31 cellular contexts compared by ENCODE assay signal in the genomic region with DNA sequence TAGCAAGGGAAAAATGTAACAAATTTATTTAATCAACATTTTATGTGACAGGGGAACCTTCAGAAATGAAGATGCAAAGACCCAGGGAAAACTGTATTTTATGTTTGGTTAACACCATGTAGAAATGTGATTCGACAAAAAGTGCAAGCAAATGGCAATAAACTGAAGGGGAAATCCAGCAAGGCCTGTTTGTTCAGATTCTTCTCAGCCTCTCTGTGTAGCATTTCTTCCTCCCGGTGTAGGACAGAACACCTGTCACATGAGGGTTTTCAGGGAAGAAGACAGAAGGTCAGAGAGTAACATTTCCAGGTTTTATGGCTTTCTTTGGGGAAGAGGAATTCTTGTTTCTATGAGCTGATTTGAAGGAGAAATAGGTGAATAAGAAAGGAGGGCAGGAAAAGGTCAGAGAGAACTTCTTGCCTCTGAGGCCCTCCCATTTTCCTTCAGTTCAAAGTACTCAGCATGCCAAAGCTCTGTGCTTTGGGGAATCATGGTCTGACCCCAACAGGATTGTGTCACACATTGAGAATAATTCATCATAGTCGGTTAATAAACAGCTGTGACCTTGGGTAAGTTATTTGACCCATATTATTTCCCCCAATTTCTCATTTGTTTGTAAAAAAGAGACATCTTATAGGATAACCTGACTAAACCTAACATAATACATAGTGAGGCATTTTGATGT. TPM values are rescaled to one million over a fixed set of nuclear protein-coding genes. Genes with fewer than 3 reads are reported as not detected.
DNase-seq lines count a peak whose midpoint lies in the region; ATAC-seq, FAIRE-seq and TF ChIP-seq lines count a peak whose summit lies in the region.
"Had no signal": no experiment of that assay in that cellular context is flagged by ENCODE, and none has a peak within 500 bp of the region (broad histone marks: within the 10 kb centered on the region; RNA-seq: fewer than 3 reads in every experiment).

No MANE protein-coding gene starts in this region.

- TF ChIP-seq EP300 in A549 (IDR thresholded peaks at IDR 0.05), result no peak

- BruUV-seq in mammary epithelial cell (replicated peaks; lab: Mats Ljungman, UMichigan), result no TSS peak

- DNase-seq in A549 (ENCODE audit: low read depth in 1 of 2, low spot score in 1 of 2) (peak in 1 of 2 experiments; percentile 42), HTR-8/SVneo (ENCODE audit: insufficient read length, low spot score) (no peak), mammary epithelial cell (no peak), mesenchymal stem cell (no peak), DMS153 treated with DMSO at 0.1 percent for 48 hours (lab: John Stamatoyannopoulos, UW; ENCODE audit: unreplicated experiment) (no peak), GF-D8 (lab: John Stamatoyannopoulos, UW) (no peak)
- DNase-seq in activated CD4-positive, alpha-beta memory T cell treated with anti-CD3 and anti-CD28 coated beads, Interleukin-2, amount 10 ng/mL, durations not matched to agents 7 days and 5 days, result no peak
- no peak for DNase-seq in stimulated activated CD4-positive, alpha-beta T cell treated with anti-CD3 and anti-CD28 coated beads, Interleukin-4, amount 100 ng/mL, for 24 hours
- DNase-seq: activated CD4-positive, alpha-beta T cell treated with anti-CD3 and anti-CD28 coated beads for 4 hours; activated effector memory CD4-positive, alpha-beta T cell treated with anti-CD3 and anti-CD28 coated beads, Interleukin-2, amount 50 U/mL, for 16 hours; activated naive CD8-positive, alpha-beta T cell treated with anti-CD3 and anti-CD28 coated beads, Interleukin-2, amount 10 ng/mL, durations not matched to agents 7 days and 5 days; caudate nucleus; CD4-positive, alpha-beta T cell; head of caudate nucleus; left colon; MG63; NCI-H1105 treated with DMSO at 0.1 percent for 48 hours; NCI-H2029; NCI-H524; nephron progenitor cell; SHP77 treated with DMSO at 0.1 percent for 48 hours; stimulated activated naive B cell treated with anti-CD40 and anti-IgM and Interleukin-4, amounts not matched to agents 10 μg/mL and 1 μg/mL and 100 μg/mL, for 72 hours; substantia nigra; upper lobe of left lung had no signal

- H3K18ac ChIP-seq in mesenchymal stem cell (ENCODE audit: low read depth in 1 of 2, low read length in 2 of 2), result no peak overlapping the region

- H3K9me3 ChIP-seq in A549 (peaks cover 17% of the 10 kb centered on the region), mammary epithelial cell (replicated peaks; ENCODE audit: insufficient read depth, low read length) (no peaks in the 10 kb centered on the region), mesenchymal stem cell (ENCODE audit: control insufficient read depth, low read length) (no peaks in the 10 kb centered on the region)

- H3K23ac ChIP-seq in mesenchymal stem cell (ENCODE audit: low read length in 2 of 2), result no peak overlapping the region

- H3K27ac ChIP-seq in A549 (peak overlapping the region; percentile 89 to 94; a peak in 5 of 6 replicates), mammary epithelial cell (ENCODE audit: insufficient read depth, low read depth, low read length) (no peak overlapping the region), mesenchymal stem cell (ENCODE audit: low read length, poor library complexity, severe bottlenecking) (peak overlapping the region; percentile 48)
- H3K27ac ChIP-seq: upper lobe of left lung had no signal

- no peaks in the 10 kb centered on the region for H4K20me1 ChIP-seq in mammary epithelial cell (ENCODE audit: insufficient read depth, low read length)

- H3K27me3 Mint-ChIP-seq in activated CD4-positive, alpha-beta memory T cell treated with anti-CD3 and anti-CD28 coated beads, Interleukin-2, amount 10 ng/mL, durations not matched to agents 7 days and 5 days, result peaks cover 19% of the 10 kb centered on the region
- H3K27me3 Mint-ChIP-seq: stimulated activated naive B cell treated with anti-CD40 and anti-IgM and Interleukin-4, amounts not matched to agents 10 μg/mL and 1 μg/mL and 100 μg/mL, for 72 hours had no signal

- in situ Hi-C loops in mammary epithelial cell (cut with MboI; ENCODE audit: low sequenced_read_pairs in 2 of 2), result no loop called here

- POLR2A ChIA-PET in A549 (lab: Yijun Ruan, JAX), result interaction anchor here (3.0 kb wide), 1 partner anchor 23 kb away, joined by 14 read pairs; no protein-coding TSS in a partner anchor
- POLR2A ChIA-PET in activated CD4-positive, alpha-beta memory T cell treated with anti-CD3 and anti-CD28 coated beads, Interleukin-2, amount 10 ng/mL, durations not matched to agents 7 days and 5 days (lab: Charles Lee), result no interaction called here

- H3K27ac Mint-ChIP-seq in activated CD4-positive, alpha-beta memory T cell treated with anti-CD3 and anti-CD28 coated beads, Interleukin-2, amount 10 ng/mL, durations not matched to agents 7 days and 5 days, result no peak overlapping the region
- H3K27ac Mint-ChIP-seq: activated naive CD8-positive, alpha-beta T cell treated with anti-CD3 and anti-CD28 coated beads, Interleukin-2, amount 10 ng/mL, durations not matched to agents 7 days and 5 days; CD4-positive, alpha-beta T cell; dendritic cell treated with granulocyte-macrophage colony-stimulating factor and Interleukin-4, amounts not matched to agents 40 ng/mL and 50 ng/mL, for 4 days; nephron progenitor cell; stimulated activated naive B cell treated with anti-CD40 and anti-IgM and Interleukin-4, amounts not matched to agents 10 μg/mL and 1 μg/mL and 100 μg/mL, for 72 hours had no signal

- H4K8ac ChIP-seq in mesenchymal stem cell (ENCODE audit: low read length), result no peak overlapping the region

- H3K4ac ChIP-seq in mesenchymal stem cell (ENCODE audit: low read depth in 1 of 2, low read length in 2 of 2), result no peak overlapping the region

- TF ChIP-seq RAD21 in A549 (conservative IDR thresholded peaks at IDR 0.05 in 1 of 2, IDR thresholded peaks at IDR 0.05 in 1 of 2), result no peak

- no peak for TF ChIP-seq CTCF in A549 (IDR thresholded peaks at IDR 0.05)
- no peak for TF ChIP-seq CTCF in mammary epithelial cell (conservative IDR thresholded peaks at IDR 0.05 in 1 of 2, IDR thresholded peaks at IDR 0.05 in 1 of 2; ENCODE audit: extremely low read depth in 1 of 2, insufficient read depth in 1 of 2, low read depth in 1 of 2, low read length in 2 of 2)

- intact Hi-C loops in mammary epithelial cell (cut with micrococcal nuclease), result no loop called here

- dilution Hi-C loops in mammary epithelial cell (cut with HindIII; ENCODE audit: low sequenced_read_pairs), result no loop called here

- H2BK120ac ChIP-seq in mesenchymal stem cell (ENCODE audit: low read depth, low read length), result no peak overlapping the region

- H3K79me2 ChIP-seq in mammary epithelial cell (ENCODE audit: insufficient read depth, low read length), result no peaks in the 10 kb centered on the region

- no peak overlapping the region for H3K14ac ChIP-seq in mesenchymal stem cell (ENCODE audit: low read length in 2 of 2)

- H3K4me3 ChIP-seq in A549 (no peak overlapping the region), mammary epithelial cell (replicated peaks in 1 of 3; ENCODE audit: insufficient read depth in 1 of 3, low read depth in 2 of 3, low read length in 3 of 3) (no peak overlapping the region), mesenchymal stem cell (ENCODE audit: insufficient read depth in 1 of 2, low read depth in 1 of 2, low read length in 2 of 2) (no peak overlapping the region)
- H3K4me3 ChIP-seq: GM12878, K562, MG63, upper lobe of left lung had no signal

- no peaks in the 10 kb centered on the region for H3K79me1 ChIP-seq in mesenchymal stem cell (replicated peaks; ENCODE audit: low read length, poor library complexity, severe bottlenecking)

- H2BK15ac ChIP-seq in mesenchymal stem cell (ENCODE audit: low read depth, poor library complexity, severe bottlenecking), result no peak overlapping the region

- CTCF ChIA-PET in A549 (lab: Yijun Ruan, JAX) (no interaction called here), mammary epithelial cell (lab: Charles Lee; ENCODE audit: low non-redundant PET) (interaction anchor here (0.6 to 0.8 kb wide), 2 partner anchors 85 to 110 kb away, joined by 3 to 6 read pairs; no protein-coding TSS in a partner anchor)
- CTCF ChIA-PET in activated CD4-positive, alpha-beta memory T cell treated with anti-CD3 and anti-CD28 coated beads, Interleukin-2, amount 10 ng/mL, durations not matched to agents 7 days and 5 days (lab: Charles Lee), result no interaction called here

- H3K9me3 Mint-ChIP-seq in activated CD4-positive, alpha-beta memory T cell treated with anti-CD3 and anti-CD28 coated beads, Interleukin-2, amount 10 ng/mL, durations not matched to agents 7 days and 5 days, result no peaks in the 10 kb centered on the region
- H3K9me3 Mint-ChIP-seq: activated naive CD8-positive, alpha-beta T cell treated with anti-CD3 and anti-CD28 coated beads, Interleukin-2, amount 10 ng/mL, durations not matched to agents 7 days and 5 days had no signal

- FAIRE-seq in A549 (lab: Jason Lieb, UNC) (no peak), HTR-8/SVneo (lab: Jason Lieb, UNC) (peak; percentile 49)
- FAIRE-seq: A204.1, D721Med, GM12878, GM19239, H1, K562 had no signal

- H2AFZ ChIP-seq in mammary epithelial cell (ENCODE audit: low read depth, low read length), result peak overlapping the region; percentile 50
- H2AFZ ChIP-seq in mesenchymal stem cell (ENCODE audit: low read depth, low read length), result no peak overlapping the region

- no peak overlapping the region for H2AK5ac ChIP-seq in mesenchymal stem cell (ENCODE audit: low read length, severe bottlenecking)

- peaks cover 36% of the 10 kb centered on the region for H3K4me1 ChIP-seq in A549
- peaks cover 49% of the 10 kb centered on the region for H3K4me1 ChIP-seq in mammary epithelial cell (ENCODE audit: insufficient read depth, low read length)
- H3K4me1 ChIP-seq in mesenchymal stem cell (ENCODE audit: control insufficient read depth, insufficient read depth, low read depth, low read length), result peaks cover 7% of the 10 kb centered on the region
- H3K4me1 ChIP-seq: upper lobe of left lung had no signal

- H3K36me3 ChIP-seq in mammary epithelial cell (ENCODE audit: insufficient read depth, low read length) (no peaks in the 10 kb centered on the region), mesenchymal stem cell (ENCODE audit: control insufficient read depth in 1 of 2, insufficient read depth in 2 of 2, low read depth in 1 of 2, low read length in 2 of 2) (no peaks in the 10 kb centered on the region)
- H3K36me3 ChIP-seq: MG63, upper lobe of left lung had no signal

- no peak overlapping the region for H3K4me3 Mint-ChIP-seq in activated CD4-positive, alpha-beta memory T cell treated with anti-CD3 and anti-CD28 coated beads, Interleukin-2, amount 10 ng/mL, durations not matched to agents 7 days and 5 days
- H3K4me3 Mint-ChIP-seq: activated naive CD8-positive, alpha-beta T cell treated with anti-CD3 and anti-CD28 coated beads, Interleukin-2, amount 10 ng/mL, durations not matched to agents 7 days and 5 days; CD4-positive, alpha-beta T cell; dendritic cell treated with granulocyte-macrophage colony-stimulating factor and Interleukin-4, amounts not matched to agents 40 ng/mL and 50 ng/mL, for 4 days; nephron progenitor cell; stimulated activated naive B cell treated with anti-CD40 and anti-IgM and Interleukin-4, amounts not matched to agents 10 μg/mL and 1 μg/mL and 100 μg/mL, for 72 hours had no signal

- H3K4me2 ChIP-seq in A549, result 0 out of 3 replicates have a peak overlapping the region, but pooled peaks have one; percentile 7
- H3K4me2 ChIP-seq in mammary epithelial cell (ENCODE audit: insufficient read depth, low read depth, low read length), result peak overlapping the region; percentile 36
- no peak overlapping the region for H3K4me2 ChIP-seq in mesenchymal stem cell (ENCODE audit: low read length, poor library complexity, severe bottlenecking)

- no peak for ATAC-seq in A549
- ATAC-seq: GM12878; K562; left colon; stimulated activated naive B cell treated with anti-CD40 and anti-IgM and Interleukin-4, amounts not matched to agents 10 μg/mL and 1 μg/mL and 100 μg/mL, for 72 hours had no signal

- WGBS in A549 (ENCODE audit: missing lambda C conversion rate), result 19% methylated on average over 3 of the region's 3 CpGs
- WGBS in mammary epithelial cell (ENCODE audit: low coverage, missing lambda C conversion rate), result 73% methylated on average over 3 of the region's 3 CpGs
- WGBS in mesenchymal stem cell, result 67% methylated on average over 2 of the region's 3 CpGs

- no peak for TF ChIP-seq POLR2A in A549 (IDR thresholded peaks at IDR 0.05; ENCODE audit: low read length)

- H3K4me1 Mint-ChIP-seq in activated CD4-positive, alpha-beta memory T cell treated with anti-CD3 and anti-CD28 coated beads, Interleukin-2, amount 10 ng/mL, durations not matched to agents 7 days and 5 days, result no peaks in the 10 kb centered on the region
- H3K4me1 Mint-ChIP-seq: activated naive CD8-positive, alpha-beta T cell treated with anti-CD3 and anti-CD28 coated beads, Interleukin-2, amount 10 ng/mL, durations not matched to agents 7 days and 5 days; stimulated activated naive B cell treated with anti-CD40 and anti-IgM and Interleukin-4, amounts not matched to agents 10 μg/mL and 1 μg/mL and 100 μg/mL, for 72 hours had no signal

- H4K91ac ChIP-seq in mesenchymal stem cell (ENCODE audit: low read length), result no peak overlapping the region

- H3K9ac ChIP-seq in mammary epithelial cell (ENCODE audit: insufficient read depth, low read length), result no peak overlapping the region
- no peak overlapping the region for H3K9ac ChIP-seq in mesenchymal stem cell (ENCODE audit: low read length)

- no peaks in the 10 kb centered on the region for H3K36me3 Mint-ChIP-seq in activated CD4-positive, alpha-beta memory T cell treated with anti-CD3 and anti-CD28 coated beads, Interleukin-2, amount 10 ng/mL, durations not matched to agents 7 days and 5 days (ENCODE audit: low read depth)
- H3K36me3 Mint-ChIP-seq: activated naive CD8-positive, alpha-beta T cell treated with anti-CD3 and anti-CD28 coated beads, Interleukin-2, amount 10 ng/mL, durations not matched to agents 7 days and 5 days; stimulated activated naive B cell treated with anti-CD40 and anti-IgM and Interleukin-4, amounts not matched to agents 10 μg/mL and 1 μg/mL and 100 μg/mL, for 72 hours had no signal

- H3K27me3 ChIP-seq in mammary epithelial cell (ENCODE audit: insufficient read depth, low read length), result no peaks in the 10 kb centered on the region
- no peaks in the 10 kb centered on the region for H3K27me3 ChIP-seq in mesenchymal stem cell (ENCODE audit: control insufficient read depth in 1 of 2, insufficient read depth in 1 of 2, low read length in 2 of 2)
- H3K27me3 ChIP-seq: MG63, upper lobe of left lung had no signal

- no peak overlapping the region for H2BK5ac ChIP-seq in mesenchymal stem cell (ENCODE audit: low read depth, low read length, poor library complexity, severe bottlenecking)

- H2BK12ac ChIP-seq in mesenchymal stem cell (ENCODE audit: low read length in 2 of 2), result no peak overlapping the region

RNA-seq across cellular contexts. Expression of a gene that starts 45.5 kb away (rescaled TPM):
- polyA plus RNA-seq in A549 (2011; rRNA removed) (21.4 and 22.3 TPM in 2 replicates), A549 (2017; fragmentation: RNase III; extraction: RNeasy Plus Mini Kit Qiagen cat#74134 plus additional on column Dnase treatment) (19.7 to 23.5 TPM (median 20.1 TPM) in 3 replicates), mammary epithelial cell (1.4 TPM)
- 28.5 and 35.1 TPM in 2 replicates for polyA plus RNA-seq in A549 (2012; cell fraction: cytosol; rRNA removed)
- 90.0 and 116 TPM in 2 replicates for polyA plus RNA-seq in A549 (2012; cell fraction: nucleus; rRNA removed)
- 74.2 and 74.4 TPM in 2 replicates for polyA minus RNA-seq in A549 (2011; rRNA and poly(A)+ RNA removed)
- total RNA-seq in mammary epithelial cell, result 10 to 100 TPM in 1 of 2 donors, not detected in 1; 11.2 TPM
- polyA minus RNA-seq in mammary epithelial cell, result not detected
- 12.5 TPM for polyA plus RNA-seq in mesenchymal stem cell (2013, experiment 1 of 2)
- polyA plus RNA-seq in mesenchymal stem cell (2013, experiment 2 of 2), result 11.9 TPM
- total RNA-seq in activated CD4-positive, alpha-beta memory T cell treated with anti-CD3 and anti-CD28 coated beads, Interleukin-2, amount 10 ng/mL, durations not matched to agents 7 days and 5 days, result under 1 TPM; 0.83 to 0.93 TPM
- total RNA-seq: K562 had no signal
- polyA plus RNA-seq: K562 had no signal
